Comparison of ENCODE assay signal across 1 cellular context in genomic region chr19:1883784-1884183, GRCh38.
TF ChIP-seq lines count a peak whose summit lies in the region.

No MANE protein-coding gene starts in this region.

TF ChIP-seq in SK-N-SH, 30 proteins besides CTCF, POLR2A, EP300 and RAD21 (continued from another document):
- no peak for TF ChIP-seq FOSL2 (IDR thresholded peaks at IDR 0.05; ENCODE audit: borderline replicate concordance, low read depth)
- no peak for TF ChIP-seq RXRA (IDR thresholded peaks at IDR 0.05; ENCODE audit: borderline replicate concordance, low read depth)
- TF ChIP-seq RCOR1 (IDR thresholded peaks at IDR 0.05; ENCODE audit: low read length): no peak
- TF ChIP-seq MAX (IDR thresholded peaks at IDR 0.05; ENCODE audit: low read depth): no peak
- no peak for TF ChIP-seq PBX3 (IDR thresholded peaks at IDR 0.05)
- TF ChIP-seq CHD2 (IDR thresholded peaks at IDR 0.05; ENCODE audit: low read length, partially characterized antibody): no peak
- TF ChIP-seq TCF12 (IDR thresholded peaks at IDR 0.05): no peak
- no peak for TF ChIP-seq SMC3 (IDR thresholded peaks at IDR 0.05; ENCODE audit: low read depth, low read length)
